Comparison of ENCODE assay signal across 1 cellular context in the genomic region with DNA sequence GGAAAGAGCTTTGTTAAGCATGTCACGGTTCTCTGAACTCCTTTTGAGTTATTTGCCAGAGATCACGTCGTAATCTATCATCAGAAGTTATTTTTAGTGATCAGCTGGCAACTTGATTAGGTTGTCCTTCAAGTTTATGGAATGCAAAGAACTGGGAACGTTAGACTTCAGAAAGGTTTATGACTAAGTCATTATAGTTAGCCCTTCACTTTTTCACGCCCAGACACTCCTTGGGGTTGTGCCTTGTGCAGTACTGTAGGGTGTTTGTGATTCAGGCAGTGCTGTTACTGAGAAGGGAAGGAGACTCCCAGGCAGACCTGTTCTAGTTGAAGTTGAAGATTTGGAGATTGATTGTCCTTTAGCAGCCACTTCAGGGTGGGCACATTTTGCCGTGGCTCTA.
TF ChIP-seq lines count a peak whose summit lies in the region.

No MANE protein-coding gene starts in this region.

TF ChIP-seq in WTC11, 78 proteins besides CTCF, POLR2A, EP300 and RAD21 (continued from another document):
- TF ChIP-seq, protein P1, sequence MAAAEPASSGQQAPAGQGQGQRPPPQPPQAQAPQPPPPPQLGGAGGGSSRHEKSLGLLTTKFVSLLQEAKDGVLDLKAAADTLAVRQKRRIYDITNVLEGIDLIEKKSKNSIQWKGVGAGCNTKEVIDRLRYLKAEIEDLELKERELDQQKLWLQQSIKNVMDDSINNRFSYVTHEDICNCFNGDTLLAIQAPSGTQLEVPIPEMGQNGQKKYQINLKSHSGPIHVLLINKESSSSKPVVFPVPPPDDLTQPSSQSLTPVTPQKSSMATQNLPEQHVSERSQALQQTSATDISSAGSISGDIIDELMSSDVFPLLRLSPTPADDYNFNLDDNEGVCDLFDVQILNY (CRISPR knock-in tag; IDR thresholded peaks at IDR 0.05) = no peak
- TF ChIP-seq MLX (CRISPR knock-in tag; IDR thresholded peaks at IDR 0.05) (no peak), CREM (CRISPR knock-in tag; IDR thresholded peaks at IDR 0.05) (no peak), NR3C1 (CRISPR knock-in tag; conservative IDR thresholded peaks at IDR 0.05; ENCODE audit: low read depth) (no peak), GRHL2 (CRISPR knock-in tag; IDR thresholded peaks at IDR 0.05; ENCODE audit: insufficient replicate concordance, severe bottlenecking) (no peak), ESRRA (CRISPR knock-in tag; IDR thresholded peaks at IDR 0.05; ENCODE audit: borderline replicate concordance) (no peak), ATF6 (CRISPR knock-in tag; IDR thresholded peaks at IDR 0.05) (no peak), ZNF138 (CRISPR knock-in tag; conservative IDR thresholded peaks at IDR 0.05) (no peak), PRRX2 (CRISPR knock-in tag; IDR thresholded peaks at IDR 0.05) (no peak), CREB1 (CRISPR knock-in tag; IDR thresholded peaks at IDR 0.05) (no peak), IRF2 (CRISPR knock-in tag; IDR thresholded peaks at IDR 0.05; ENCODE audit: borderline replicate concordance, low read depth) (no peak)
- TF ChIP-seq, protein P2, sequence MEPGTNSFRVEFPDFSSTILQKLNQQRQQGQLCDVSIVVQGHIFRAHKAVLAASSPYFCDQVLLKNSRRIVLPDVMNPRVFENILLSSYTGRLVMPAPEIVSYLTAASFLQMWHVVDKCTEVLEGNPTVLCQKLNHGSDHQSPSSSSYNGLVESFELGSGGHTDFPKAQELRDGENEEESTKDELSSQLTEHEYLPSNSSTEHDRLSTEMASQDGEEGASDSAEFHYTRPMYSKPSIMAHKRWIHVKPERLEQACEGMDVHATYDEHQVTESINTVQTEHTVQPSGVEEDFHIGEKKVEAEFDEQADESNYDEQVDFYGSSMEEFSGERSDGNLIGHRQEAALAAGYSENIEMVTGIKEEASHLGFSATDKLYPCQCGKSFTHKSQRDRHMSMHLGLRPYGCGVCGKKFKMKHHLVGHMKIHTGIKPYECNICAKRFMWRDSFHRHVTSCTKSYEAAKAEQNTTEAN (CRISPR knock-in tag; IDR thresholded peaks at IDR 0.05) = no peak
